8 cellular contexts compared by ENCODE assay signal in the genomic region with DNA sequence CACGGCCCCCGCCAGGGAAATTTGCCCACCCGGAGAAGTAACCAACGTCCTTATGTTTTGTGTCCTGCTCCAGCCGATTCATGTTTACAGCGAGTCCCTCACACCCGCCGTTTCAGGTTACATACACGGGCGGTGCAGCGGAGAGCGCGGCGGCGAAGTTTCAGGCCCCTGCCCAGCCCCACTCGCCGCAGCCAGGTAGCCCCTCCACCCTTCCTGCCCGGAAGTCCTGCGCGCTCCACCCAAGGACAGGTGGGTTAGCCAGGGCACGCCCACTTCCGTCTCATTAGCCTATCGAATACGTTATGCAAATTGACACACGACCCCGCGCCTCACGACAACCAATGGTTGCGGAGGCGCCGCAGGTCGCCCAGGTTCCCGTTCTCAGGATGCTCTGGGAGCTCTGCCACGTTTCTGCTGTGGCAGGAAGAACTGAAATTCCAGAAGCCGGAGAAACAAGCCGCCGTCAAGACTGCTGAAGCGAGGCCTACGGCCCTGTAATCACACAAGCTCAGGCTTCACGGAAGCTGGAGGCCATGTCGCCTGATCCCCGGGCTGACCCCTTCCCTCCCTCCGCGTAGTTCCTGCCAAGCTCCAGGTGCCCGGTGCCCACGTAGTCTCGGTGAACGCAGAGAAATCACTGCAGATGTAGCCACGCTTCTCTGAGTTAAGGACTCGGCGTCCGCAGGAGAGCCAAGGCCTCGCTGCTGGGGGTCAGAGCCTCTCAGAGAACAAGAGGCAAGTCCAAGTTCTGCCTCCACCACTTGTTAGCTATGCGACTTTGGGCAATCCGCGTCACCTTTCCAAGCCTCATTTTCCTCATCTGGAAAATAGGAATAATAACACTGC. TPM values are rescaled to one million over a fixed set of nuclear protein-coding genes. Genes with fewer than 3 reads are reported as not detected.
DNase-seq lines count a peak whose midpoint lies in the region; ATAC-seq and TF ChIP-seq lines count a peak whose summit lies in the region.

No MANE protein-coding gene starts in this region.

- no peaks in the 10 kb centered on the region for H3K36me3 ChIP-seq in kidney epithelial cell (ENCODE audit: control insufficient read depth, insufficient read depth, low read length)

- H3K9me3 ChIP-seq in CD4-positive, alpha-beta T cell (ENCODE audit: control insufficient read depth, low read length): no peaks in the 10 kb centered on the region

- H3K27me3 Mint-ChIP-seq in CD4-positive, alpha-beta T cell: no peaks in the 10 kb centered on the region
- H3K27me3 Mint-ChIP-seq in activated B cell treated with CpG ODN at 0.5 μM for 24 hours: no peaks in the 10 kb centered on the region

- TF ChIP-seq CTCF in CD4-positive, alpha-beta T cell (IDR thresholded peaks at IDR 0.05): no peak
- TF ChIP-seq CTCF in LNCaP clone FGC (IDR thresholded peaks at IDR 0.05; ENCODE audit: control insufficient read depth, extremely low read depth, insufficient read depth) (no peak), activated B cell treated with CpG ODN at 0.5 μM for 24 hours (IDR thresholded peaks at IDR 0.05) (no peak), kidney epithelial cell (IDR thresholded peaks at IDR 0.05; ENCODE audit: insufficient read depth, low read length, poor library complexity, severe bottlenecking) (no peak)

- CTCF ChIA-PET in CD4-positive, alpha-beta T cell (lab: Charles Lee): interaction anchor here (0.8 to 1.3 kb wide), 2 partner anchors 45 to 60 kb away, joined by 3 read pairs; no protein-coding TSS in a partner anchor
- CTCF ChIA-PET in activated B cell treated with CpG ODN at 0.5 μM for 24 hours (lab: Charles Lee): interaction anchor here (1.3 to 1.4 kb wide), 2 partner anchors 61 to 108 kb away, joined by 4 read pairs; no protein-coding TSS in a partner anchor

- ATAC-seq in CD4-positive, alpha-beta T cell (ENCODE audit: poor library complexity): peak; percentile 81
- ATAC-seq in activated B cell treated with CpG ODN at 0.5 μM for 24 hours (ENCODE audit: low read depth) (peak; percentile 70), GM18520 (IDR thresholded peaks at IDR 0.05; ENCODE audit: unreplicated experiment) (no peak), GM18909 (IDR thresholded peaks at IDR 0.05; ENCODE audit: poor library complexity, unreplicated experiment) (no peak)

- intact Hi-C loops in CD4-positive, alpha-beta T cell (cut with DNase I, micrococcal nuclease): loop anchor here in 1 of 2 experiments (5.0 kb wide), 1 partner anchor 42 kb away; no protein-coding TSS in a partner anchor
- intact Hi-C loops in activated B cell treated with CpG ODN at 0.5 μM for 24 hours (cut with micrococcal nuclease): loop anchor here (1.0 kb wide), 1 partner anchor 22 kb away; no protein-coding TSS in a partner anchor

- peak overlapping the region; percentile 74 for H3K27ac Mint-ChIP-seq in CD4-positive, alpha-beta T cell
- H3K27ac Mint-ChIP-seq in activated B cell treated with CpG ODN at 0.5 μM for 24 hours: peak overlapping the region; percentile 89

- H3K4me3 ChIP-seq in LNCaP clone FGC (ENCODE audit: low read depth, low read length) (peak overlapping the region; percentile 53), kidney epithelial cell (ENCODE audit: low read depth, low read length) (peak overlapping the region; percentile 30)

- peak; percentile 32 to 78 (median 58) for DNase-seq in CD4-positive, alpha-beta T cell
- peak; percentile 99 for DNase-seq in LNCaP clone FGC (ENCODE audit: low read depth)
- peak; percentile 60 for DNase-seq in activated B cell treated with CpG ODN at 0.5 μM for 24 hours
- DNase-seq in central memory CD4-positive, alpha-beta T cell: peak; percentile 69
- DNase-seq in kidney epithelial cell (ENCODE audit: low read depth): peak; percentile 95
- DNase-seq in stimulated activated CD4-positive, alpha-beta T cell treated with anti-CD3 and anti-CD28 coated beads, Interleukin-15, amount 100 ng/mL, for 48 hours (ENCODE audit: low read depth in 2 of 2): peak; percentile 41 to 59

- H3K4me1 Mint-ChIP-seq in CD4-positive, alpha-beta T cell (ENCODE audit: low read depth): peaks cover 63% of the 10 kb centered on the region
- peaks cover 65% of the 10 kb centered on the region for H3K4me1 Mint-ChIP-seq in activated B cell treated with CpG ODN at 0.5 μM for 24 hours

- H3K27me3 ChIP-seq in CD4-positive, alpha-beta T cell (ENCODE audit: control insufficient read depth, insufficient read depth, low read length): no peaks in the 10 kb centered on the region
- H3K27me3 ChIP-seq in kidney epithelial cell (ENCODE audit: control insufficient read depth, insufficient read depth, low read length): no peaks in the 10 kb centered on the region

- POLR2A ChIA-PET in CD4-positive, alpha-beta T cell (lab: Charles Lee): interaction anchor here (0.6 to 1.9 kb wide), 9 partner anchors 22 to 78 kb away, joined by 3 to 10 read pairs (median 7); partner anchors contain the start of gene MYH9
- POLR2A ChIA-PET in activated B cell treated with CpG ODN at 0.5 μM for 24 hours (lab: Charles Lee): interaction anchor here (0.8 to 2.0 kb wide), 6 partner anchors 13 to 42 kb away, joined by 3 to 20 read pairs (median 6); partner anchors contain the start of gene MYH9

- H3K9me3 Mint-ChIP-seq in CD4-positive, alpha-beta T cell: no peaks in the 10 kb centered on the region
- H3K9me3 Mint-ChIP-seq in activated B cell treated with CpG ODN at 0.5 μM for 24 hours: no peaks in the 10 kb centered on the region

- no peaks in the 10 kb centered on the region for H3K36me3 Mint-ChIP-seq in CD4-positive, alpha-beta T cell (ENCODE audit: low read depth)
- H3K36me3 Mint-ChIP-seq in activated B cell treated with CpG ODN at 0.5 μM for 24 hours (ENCODE audit: low read depth): no peaks in the 10 kb centered on the region

- peak overlapping the region; percentile 40 for H3K4me3 Mint-ChIP-seq in CD4-positive, alpha-beta T cell
- H3K4me3 Mint-ChIP-seq in activated B cell treated with CpG ODN at 0.5 μM for 24 hours: peak overlapping the region; percentile 83

- peak overlapping the region; percentile 44 for H3K27ac ChIP-seq in CD4-positive, alpha-beta T cell (ENCODE audit: low read depth, low read length)

RNA-seq across cellular contexts. Expression of gene MYH9, which starts 22.4 kb away (rescaled TPM):
- total RNA-seq in CD4-positive, alpha-beta T cell: 100 to 1,000 TPM; 901 to 925 TPM
- total RNA-seq in activated B cell treated with CpG ODN at 0.5 μM for 24 hours (714 and 755 TPM in 2 replicates), kidney epithelial cell (1,580 and 1,647 TPM in 2 replicates)

Comparison
In these comparisons a context has a peak if more than half of its experiments do, and no peak if none do; other contexts are left out.
1. ATAC-seq: peak in CD4-positive, alpha-beta T cell (single experiment) and activated B cell treated with CpG ODN at 0.5 μM for 24 hours (single experiment); none in GM18520 (single experiment) and GM18909 (single experiment).
2. Peak in every context shown above with its lines, with median percentiles within 50 percentile points of each other: DNase-seq.